33 cellular contexts compared by ENCODE assay signal in the genomic region with DNA sequence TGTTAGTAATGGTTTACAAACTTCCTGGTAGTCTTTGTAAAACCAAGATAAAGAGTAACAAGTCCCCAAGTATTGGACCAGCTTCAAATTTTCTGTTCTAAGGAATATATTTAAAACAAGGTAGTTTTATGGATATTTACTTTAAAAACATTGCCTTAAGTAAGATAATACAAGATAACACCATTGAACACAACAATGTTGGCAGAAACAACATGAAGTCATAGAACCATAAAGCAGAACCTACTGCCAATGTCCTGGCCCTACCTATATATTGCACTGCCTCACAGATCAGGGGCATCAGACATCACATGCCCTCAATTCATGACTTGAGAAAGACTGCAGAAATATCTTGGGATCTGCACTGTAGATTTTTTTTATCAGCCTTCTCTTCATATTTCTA.
"Had no signal": no experiment of that assay in that cellular context is flagged by ENCODE, and none has a peak within 500 bp of the region (broad histone marks: within the 10 kb centered on the region; RNA-seq: fewer than 3 reads in every experiment).

No MANE protein-coding gene starts in this region.

- H3K27ac Mint-ChIP-seq: activated CD4-positive, alpha-beta memory T cell treated with anti-CD3 and anti-CD28 coated beads for 36 hours; activated CD4-positive, alpha-beta T cell treated with anti-CD3 and anti-CD28 coated beads for 36 hours; activated CD4-positive, alpha-beta T cell treated with anti-CD3 and anti-CD28 coated beads, Interleukin-2, amount 10 ng/mL, durations not matched to agents 24 days and 14 days; activated CD8-positive, alpha-beta memory T cell treated with anti-CD3 and anti-CD28 coated beads, Interleukin-2, amount 10 ng/mL, durations not matched to agents 7 days and 5 days; activated CD8-positive, alpha-beta T cell treated with anti-CD3 and anti-CD28 coated beads, Interleukin-2, amount 10 ng/mL, durations not matched to agents 7 days and 5 days; activated naive CD4-positive, alpha-beta T cell treated with anti-CD3 and anti-CD28 coated beads, Interleukin-2, amount 10 ng/mL, durations not matched to agents 7 days and 5 days; activated naive CD8-positive, alpha-beta T cell; dendritic cell treated with granulocyte-macrophage colony-stimulating factor and Interleukin-4, amounts not matched to agents 40 ng/mL and 50 ng/mL, for 4 days; endodermal cell; T-helper 17 cell; T-helper 2 cell treated with Interferon-gamma antibody and Interleukin-4, amounts not matched to agents 5 μg/mL and 100 μg/mL, for 36 hours had no signal

- H3K27ac ChIP-seq: brain microvascular endothelial cell, coronary artery, dorsolateral prefrontal cortex, esophagus muscularis mucosa, foreskin keratinocyte, gastrocnemius medialis, heart left ventricle had no signal

- H3K36me3 ChIP-seq: brain microvascular endothelial cell, esophagus muscularis mucosa, gastrocnemius medialis, heart left ventricle had no signal

- H3K4me1 ChIP-seq: esophagus muscularis mucosa, foreskin keratinocyte, gastrocnemius medialis, heart left ventricle had no signal

- ATAC-seq: activated CD4-positive, alpha-beta T cell treated with anti-CD3 and anti-CD28 coated beads for 36 hours; activated CD8-positive, alpha-beta memory T cell treated with anti-CD3 and anti-CD28 coated beads, Interleukin-2, amount 10 ng/mL, durations not matched to agents 7 days and 5 days; activated CD8-positive, alpha-beta T cell treated with anti-CD3 and anti-CD28 coated beads, Interleukin-2, amount 10 ng/mL, durations not matched to agents 7 days and 5 days; foreskin keratinocyte; gastrocnemius medialis; heart left ventricle; T-helper 17 cell had no signal

- H3K36me3 Mint-ChIP-seq: activated CD4-positive, alpha-beta memory T cell treated with anti-CD3 and anti-CD28 coated beads for 36 hours; activated CD8-positive, alpha-beta memory T cell treated with anti-CD3 and anti-CD28 coated beads, Interleukin-2, amount 10 ng/mL, durations not matched to agents 7 days and 5 days; activated naive CD4-positive, alpha-beta T cell treated with anti-CD3 and anti-CD28 coated beads, Interleukin-2, amount 10 ng/mL, durations not matched to agents 7 days and 5 days; activated naive CD8-positive, alpha-beta T cell had no signal

- H3K27me3 Mint-ChIP-seq: activated CD4-positive, alpha-beta memory T cell treated with anti-CD3 and anti-CD28 coated beads for 36 hours; activated CD4-positive, alpha-beta T cell treated with anti-CD3 and anti-CD28 coated beads for 36 hours; activated CD4-positive, alpha-beta T cell treated with anti-CD3 and anti-CD28 coated beads, Interleukin-2, amount 10 ng/mL, durations not matched to agents 24 days and 14 days; activated CD8-positive, alpha-beta memory T cell treated with anti-CD3 and anti-CD28 coated beads, Interleukin-2, amount 10 ng/mL, durations not matched to agents 7 days and 5 days; activated naive CD4-positive, alpha-beta T cell treated with anti-CD3 and anti-CD28 coated beads, Interleukin-2, amount 10 ng/mL, durations not matched to agents 7 days and 5 days; activated naive CD8-positive, alpha-beta T cell; central memory CD8-positive, alpha-beta T cell; dendritic cell treated with granulocyte-macrophage colony-stimulating factor and Interleukin-4, amounts not matched to agents 40 ng/mL and 50 ng/mL, for 4 days; T-helper 17 cell had no signal

- H3K4me3 Mint-ChIP-seq: activated CD4-positive, alpha-beta memory T cell treated with anti-CD3 and anti-CD28 coated beads for 36 hours; activated CD4-positive, alpha-beta T cell treated with anti-CD3 and anti-CD28 coated beads for 36 hours; activated CD4-positive, alpha-beta T cell treated with anti-CD3 and anti-CD28 coated beads, Interleukin-2, amount 10 ng/mL, durations not matched to agents 24 days and 14 days; activated CD8-positive, alpha-beta memory T cell treated with anti-CD3 and anti-CD28 coated beads, Interleukin-2, amount 10 ng/mL, durations not matched to agents 7 days and 5 days; activated CD8-positive, alpha-beta T cell treated with anti-CD3 and anti-CD28 coated beads, Interleukin-2, amount 10 ng/mL, durations not matched to agents 7 days and 5 days; activated naive CD4-positive, alpha-beta T cell treated with anti-CD3 and anti-CD28 coated beads, Interleukin-2, amount 10 ng/mL, durations not matched to agents 7 days and 5 days; activated naive CD8-positive, alpha-beta T cell; central memory CD8-positive, alpha-beta T cell; dendritic cell treated with granulocyte-macrophage colony-stimulating factor and Interleukin-4, amounts not matched to agents 40 ng/mL and 50 ng/mL, for 4 days; endodermal cell; T-helper 17 cell; T-helper 2 cell treated with Interferon-gamma antibody and Interleukin-4, amounts not matched to agents 5 μg/mL and 100 μg/mL, for 36 hours had no signal

- H3K9me3 ChIP-seq: esophagus muscularis mucosa, gastrocnemius medialis, heart left ventricle had no signal

- H3K4me1 Mint-ChIP-seq: activated CD4-positive, alpha-beta T cell treated with anti-CD3 and anti-CD28 coated beads for 36 hours; activated CD4-positive, alpha-beta T cell treated with anti-CD3 and anti-CD28 coated beads, Interleukin-2, amount 10 ng/mL, durations not matched to agents 24 days and 14 days; activated CD8-positive, alpha-beta memory T cell treated with anti-CD3 and anti-CD28 coated beads, Interleukin-2, amount 10 ng/mL, durations not matched to agents 7 days and 5 days; activated naive CD4-positive, alpha-beta T cell treated with anti-CD3 and anti-CD28 coated beads, Interleukin-2, amount 10 ng/mL, durations not matched to agents 7 days and 5 days; central memory CD8-positive, alpha-beta T cell; endodermal cell; T-helper 17 cell had no signal

- H3K9me3 Mint-ChIP-seq: activated CD4-positive, alpha-beta T cell treated with anti-CD3 and anti-CD28 coated beads, Interleukin-2, amount 10 ng/mL, durations not matched to agents 24 days and 14 days; dendritic cell treated with granulocyte-macrophage colony-stimulating factor and Interleukin-4, amounts not matched to agents 40 ng/mL and 50 ng/mL, for 4 days; endodermal cell had no signal

- H3K4me3 ChIP-seq: coronary artery, dorsolateral prefrontal cortex, esophagus muscularis mucosa, gastrocnemius medialis, heart left ventricle had no signal

- H3K27me3 ChIP-seq: brain microvascular endothelial cell, dorsolateral prefrontal cortex, esophagus muscularis mucosa, foreskin keratinocyte, gastrocnemius medialis, heart left ventricle had no signal

- DNase-seq: activated CD4-positive, alpha-beta memory T cell treated with anti-CD3 and anti-CD28 coated beads for 36 hours; activated CD4-positive, alpha-beta T cell treated with anti-CD3 and anti-CD28 coated beads for 36 hours; activated CD4-positive, alpha-beta T cell treated with anti-CD3 and anti-CD28 coated beads, Interleukin-2, amount 10 ng/mL, durations not matched to agents 24 days and 14 days; activated CD4-positive, CD25-positive, alpha-beta regulatory T cell; activated CD4-positive, CD25-positive, alpha-beta regulatory T cell treated with anti-CD3 and anti-CD28 coated beads, Interleukin-2, amount 50 U/mL, for 72 hours; activated CD8-positive, alpha-beta memory T cell treated with anti-CD3 and anti-CD28 coated beads, Interleukin-2, amount 10 ng/mL, durations not matched to agents 7 days and 5 days; activated CD8-positive, alpha-beta memory T cell treated with anti-CD3 and anti-CD28 coated beads, Interleukin-2, amount 50 U/mL, for 4 hours; activated CD8-positive, alpha-beta T cell treated with anti-CD3 and anti-CD28 coated beads, Interleukin-2, amount 10 ng/mL, durations not matched to agents 7 days and 5 days; activated gamma-delta T cell; activated naive CD4-positive, alpha-beta T cell; activated naive CD4-positive, alpha-beta T cell treated with anti-CD3 and anti-CD28 coated beads, Interleukin-2, amount 10 ng/mL, durations not matched to agents 7 days and 5 days; activated T-cell treated with anti-CD3 and anti-CD28 coated beads, Interleukin-2, amount 50 U/mL, for 1 hour; activated T-cell treated with anti-CD3 and anti-CD28 coated beads, Interleukin-2, amount 50 U/mL, for 48 hours; amniotic stem cell; anterior cingulate cortex; brain microvascular endothelial cell; dorsolateral prefrontal cortex; effector memory CD4-positive, alpha-beta T cell; endodermal cell; erythroblast; foreskin keratinocyte; gastrocnemius medialis; glutamatergic neuron; heart left ventricle; T-helper 1 cell; T-helper 17 cell; T1000 had no signal
